Comparison of ENCODE assay signal across 16 cellular contexts in genomic region chr5:127871448-127872153, GRCh38.
A peak's percentile ranks its signal among the peaks of the same experiment; 100 is the strongest.
DNase-seq lines count a peak whose midpoint lies in the region; FAIRE-seq and TF ChIP-seq lines count a peak whose summit lies in the region.
"Had no signal": no experiment of that assay in that cellular context is flagged by ENCODE, and none has a peak within 500 bp of the region (broad histone marks: within the 10 kb centered on the region; RNA-seq: fewer than 3 reads in every experiment).

No MANE protein-coding gene starts in this region.

- DNase-seq in M059J (ENCODE audit: low read depth) (peak; percentile 85), bronchial epithelial cell (ENCODE audit: low read depth) (peak; percentile 83), kidney tubule cell (ENCODE audit: low spot score) (peak; percentile 16), superior temporal gyrus (ENCODE audit: extremely low spot score) (peak; percentile 12), LoVo (ENCODE audit: low spot score) (no peak), NCI-H146 treated with DMSO at 0.1 percent for 48 hours (lab: John Stamatoyannopoulos, UW; ENCODE audit: unreplicated experiment) (no peak)
- DNase-seq in activated T-cell treated with anti-CD3 and anti-CD28 coated beads, Interleukin-2, amount 50 U/mL, for 48 hours, result no peak
- DNase-seq: COR-L47, endodermal cell, H7, immature natural killer cell, IMR-90, NCI-H2029 treated with DMSO at 0.1 percent for 48 hours, OCI-M1, T-helper 9 cell had no signal

- no peak overlapping the region for H3K4me3 ChIP-seq in bronchial epithelial cell (ENCODE audit: low read depth, low read length)
- H3K4me3 ChIP-seq: neural progenitor cell had no signal

- H3K36me3 ChIP-seq in bronchial epithelial cell (ENCODE audit: control insufficient read depth, insufficient read depth, low read length), result no peaks in the 10 kb centered on the region
- H3K36me3 ChIP-seq: neural progenitor cell had no signal

- no peaks in the 10 kb centered on the region for H3K27me3 ChIP-seq in bronchial epithelial cell (ENCODE audit: control insufficient read depth, insufficient read depth, low read length)
- H3K27me3 ChIP-seq: neural progenitor cell had no signal

- FAIRE-seq in bronchial epithelial cell (lab: Jason Lieb, UNC), result no peak

- TF ChIP-seq CTCF in bronchial epithelial cell (IDR thresholded peaks at IDR 0.05; ENCODE audit: insufficient read depth, low read length, severe bottlenecking), result no peak

Comparison
In these comparisons a context has a peak if more than half of its experiments do, and no peak if none do; other contexts are left out.
1. DNase-seq: peak in M059J (single experiment), bronchial epithelial cell (single experiment), kidney tubule cell (single experiment) and superior temporal gyrus (single experiment); none in activated T-cell treated with anti-CD3 and anti-CD28 coated beads, Interleukin-2, amount 50 U/mL, for 48 hours (0 of 2), LoVo (single experiment) and NCI-H146 treated with DMSO at 0.1 percent for 48 hours (single experiment).